Comparison of ENCODE assay signal across 1 cellular context in genomic region chr19:52007805-52008557, GRCh38.
TF ChIP-seq lines count a peak whose summit lies in the region.

Gene ZNF615 (minus strand): TSS chr19:52008211. CDS start chr19:52003711, 4,500 bp downstream.

TF ChIP-seq in HepG2, 621 proteins besides CTCF, POLR2A, EP300 and RAD21 (continued from another document and continues in another):
- TF ChIP-seq, protein P1, sequence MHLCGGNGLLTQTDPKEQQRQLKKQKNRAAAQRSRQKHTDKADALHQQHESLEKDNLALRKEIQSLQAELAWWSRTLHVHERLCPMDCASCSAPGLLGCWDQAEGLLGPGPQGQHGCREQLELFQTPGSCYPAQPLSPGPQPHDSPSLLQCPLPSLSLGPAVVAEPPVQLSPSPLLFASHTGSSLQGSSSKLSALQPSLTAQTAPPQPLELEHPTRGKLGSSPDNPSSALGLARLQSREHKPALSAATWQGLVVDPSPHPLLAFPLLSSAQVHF (CRISPR knock-in tag; IDR thresholded peaks at IDR 0.05): no peak
- TF ChIP-seq TOPORS (CRISPR knock-in tag; IDR thresholded peaks at IDR 0.05) (peak; percentile 89), NFATC3 (CRISPR knock-in tag; IDR thresholded peaks at IDR 0.05) (no peak), ZNF256 (CRISPR knock-in tag; conservative IDR thresholded peaks at IDR 0.05) (no peak), CHD2 (IDR thresholded peaks at IDR 0.05; ENCODE audit: low read depth, low read length) (no peak), PCBP2 (optimal IDR thresholded peaks at IDR 0.05; ENCODE audit: low read depth, low read length, poor library complexity, severe bottlenecking) (no peak), GATA4 (IDR thresholded peaks at IDR 0.05; ENCODE audit: borderline replicate concordance, low read depth) (0 out of 2 replicates have a peak, but pooled peaks have one; percentile 61), ZNF589 (CRISPR knock-in tag; conservative IDR thresholded peaks at IDR 0.05) (0 out of 2 replicates have a peak, but pooled peaks have one; percentile 40), ZNF17 (CRISPR knock-in tag; IDR thresholded peaks at IDR 0.05) (no peak), ZBTB21 (CRISPR knock-in tag; IDR thresholded peaks at IDR 0.05) (no peak), BHLHE40 (IDR thresholded peaks at IDR 0.05; ENCODE audit: low read length) (no peak), ZNF350 (CRISPR knock-in tag; IDR thresholded peaks at IDR 0.05; ENCODE audit: borderline replicate concordance, low read depth) (peak; percentile 80; the same call in 1 of the 2 replicates), ZNF207 (IDR thresholded peaks at IDR 0.05; ENCODE audit: borderline replicate concordance) (no peak), JUND (CRISPR knock-in tag; IDR thresholded peaks at IDR 0.05) (no peak), ZNF260 (CRISPR knock-in tag; IDR thresholded peaks at IDR 0.05; ENCODE audit: borderline replicate concordance, low read depth) (no peak), ZNF367 (CRISPR knock-in tag; IDR thresholded peaks at IDR 0.05; ENCODE audit: borderline replicate concordance) (no peak), ARID4A (CRISPR knock-in tag; IDR thresholded peaks at IDR 0.05; ENCODE audit: borderline replicate concordance) (peak; percentile 90; the same call in 1 of the 2 replicates), NFYB (CRISPR knock-in tag; IDR thresholded peaks at IDR 0.05) (no peak), HNRNPLL (IDR thresholded peaks at IDR 0.05; ENCODE audit: low read depth, low read length, poor library complexity, severe bottlenecking) (peak; percentile 85), NFRKB (IDR thresholded peaks at IDR 0.05) (no peak), TFDP1 (CRISPR knock-in tag; IDR thresholded peaks at IDR 0.05; ENCODE audit: borderline replicate concordance) (peak; percentile 43; the same call in 1 of the 2 replicates), KDM4B (CRISPR knock-in tag; IDR thresholded peaks at IDR 0.05) (0 out of 2 replicates have a peak, but pooled peaks have one; percentile 27), ZNF558 (CRISPR knock-in tag; IDR thresholded peaks at IDR 0.05; ENCODE audit: borderline replicate concordance) (0 out of 2 replicates have a peak, but pooled peaks have one; percentile 36), ZBED4 (CRISPR knock-in tag; IDR thresholded peaks at IDR 0.05; ENCODE audit: borderline replicate concordance) (peak; percentile 39; the same call in 1 of the 2 replicates), SNAI1 (CRISPR knock-in tag; IDR thresholded peaks at IDR 0.05; ENCODE audit: borderline replicate concordance) (peak; percentile 88; the same call in 1 of the 2 replicates), ZNF451 (CRISPR knock-in tag; IDR thresholded peaks at IDR 0.05) (peak; percentile 64; the same call in 1 of the 2 replicates), THAP7 (CRISPR knock-in tag; IDR thresholded peaks at IDR 0.05) (no peak), ZNF274 (CRISPR knock-in tag; IDR thresholded peaks at IDR 0.05) (peak; percentile 84), CAMTA2 (CRISPR knock-in tag; IDR thresholded peaks at IDR 0.05; ENCODE audit: borderline replicate concordance) (no peak), HNRNPH1 (optimal IDR thresholded peaks at IDR 0.05; ENCODE audit: low read depth, low read length) (no peak), ZNF24 (IDR thresholded peaks at IDR 0.05) (no peak), NR2F1 (CRISPR knock-in tag; IDR thresholded peaks at IDR 0.05) (peak; percentile 14 to 49; a peak in 1 of 4 replicates), ESRRA (CRISPR knock-in tag; IDR thresholded peaks at IDR 0.05; ENCODE audit: low read depth) (peak; percentile 44; the same call in 1 of the 2 replicates), FOXA3 (CRISPR knock-in tag; IDR thresholded peaks at IDR 0.05) (0 out of 2 replicates have a peak, but pooled peaks have one; percentile 24), ZBTB3 (CRISPR knock-in tag; IDR thresholded peaks at IDR 0.05; ENCODE audit: borderline replicate concordance, low read depth) (0 out of 2 replicates have a peak, but pooled peaks have one; percentile 33), TGIF2 (CRISPR knock-in tag; IDR thresholded peaks at IDR 0.05) (no peak), MBD4 (IDR thresholded peaks at IDR 0.05; ENCODE audit: borderline replicate concordance, low read length) (no peak), ZNF331 (CRISPR knock-in tag; IDR thresholded peaks at IDR 0.05) (0 out of 2 replicates have a peak, but pooled peaks have one; percentile 60), ELF3 (CRISPR knock-in tag; IDR thresholded peaks at IDR 0.05) (peak; percentile 52; the same call in 1 of the 2 replicates)
- TF ChIP-seq, protein P2, sequence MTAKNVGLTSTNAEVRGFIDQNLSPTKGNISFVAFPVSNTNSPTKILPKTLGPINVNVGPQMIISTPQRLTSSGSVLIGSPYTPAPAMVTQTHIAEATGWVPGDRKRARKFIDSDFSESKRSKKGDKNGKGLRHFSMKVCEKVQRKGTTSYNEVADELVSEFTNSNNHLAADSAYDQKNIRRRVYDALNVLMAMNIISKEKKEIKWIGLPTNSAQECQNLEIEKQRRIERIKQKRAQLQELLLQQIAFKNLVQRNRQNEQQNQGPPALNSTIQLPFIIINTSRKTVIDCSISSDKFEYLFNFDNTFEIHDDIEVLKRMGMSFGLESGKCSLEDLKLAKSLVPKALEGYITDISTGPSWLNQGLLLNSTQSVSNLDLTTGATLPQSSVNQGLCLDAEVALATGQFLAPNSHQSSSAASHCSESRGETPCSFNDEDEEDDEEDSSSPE (CRISPR knock-in tag; IDR thresholded peaks at IDR 0.05): peak; percentile 66; the same call in 1 of the 2 replicates
- TF ChIP-seq, protein P3, sequence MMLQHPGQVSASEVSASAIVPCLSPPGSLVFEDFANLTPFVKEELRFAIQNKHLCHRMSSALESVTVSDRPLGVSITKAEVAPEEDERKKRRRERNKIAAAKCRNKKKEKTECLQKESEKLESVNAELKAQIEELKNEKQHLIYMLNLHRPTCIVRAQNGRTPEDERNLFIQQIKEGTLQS (CRISPR knock-in tag; IDR thresholded peaks at IDR 0.05): no peak
- TF ChIP-seq, protein P4, sequence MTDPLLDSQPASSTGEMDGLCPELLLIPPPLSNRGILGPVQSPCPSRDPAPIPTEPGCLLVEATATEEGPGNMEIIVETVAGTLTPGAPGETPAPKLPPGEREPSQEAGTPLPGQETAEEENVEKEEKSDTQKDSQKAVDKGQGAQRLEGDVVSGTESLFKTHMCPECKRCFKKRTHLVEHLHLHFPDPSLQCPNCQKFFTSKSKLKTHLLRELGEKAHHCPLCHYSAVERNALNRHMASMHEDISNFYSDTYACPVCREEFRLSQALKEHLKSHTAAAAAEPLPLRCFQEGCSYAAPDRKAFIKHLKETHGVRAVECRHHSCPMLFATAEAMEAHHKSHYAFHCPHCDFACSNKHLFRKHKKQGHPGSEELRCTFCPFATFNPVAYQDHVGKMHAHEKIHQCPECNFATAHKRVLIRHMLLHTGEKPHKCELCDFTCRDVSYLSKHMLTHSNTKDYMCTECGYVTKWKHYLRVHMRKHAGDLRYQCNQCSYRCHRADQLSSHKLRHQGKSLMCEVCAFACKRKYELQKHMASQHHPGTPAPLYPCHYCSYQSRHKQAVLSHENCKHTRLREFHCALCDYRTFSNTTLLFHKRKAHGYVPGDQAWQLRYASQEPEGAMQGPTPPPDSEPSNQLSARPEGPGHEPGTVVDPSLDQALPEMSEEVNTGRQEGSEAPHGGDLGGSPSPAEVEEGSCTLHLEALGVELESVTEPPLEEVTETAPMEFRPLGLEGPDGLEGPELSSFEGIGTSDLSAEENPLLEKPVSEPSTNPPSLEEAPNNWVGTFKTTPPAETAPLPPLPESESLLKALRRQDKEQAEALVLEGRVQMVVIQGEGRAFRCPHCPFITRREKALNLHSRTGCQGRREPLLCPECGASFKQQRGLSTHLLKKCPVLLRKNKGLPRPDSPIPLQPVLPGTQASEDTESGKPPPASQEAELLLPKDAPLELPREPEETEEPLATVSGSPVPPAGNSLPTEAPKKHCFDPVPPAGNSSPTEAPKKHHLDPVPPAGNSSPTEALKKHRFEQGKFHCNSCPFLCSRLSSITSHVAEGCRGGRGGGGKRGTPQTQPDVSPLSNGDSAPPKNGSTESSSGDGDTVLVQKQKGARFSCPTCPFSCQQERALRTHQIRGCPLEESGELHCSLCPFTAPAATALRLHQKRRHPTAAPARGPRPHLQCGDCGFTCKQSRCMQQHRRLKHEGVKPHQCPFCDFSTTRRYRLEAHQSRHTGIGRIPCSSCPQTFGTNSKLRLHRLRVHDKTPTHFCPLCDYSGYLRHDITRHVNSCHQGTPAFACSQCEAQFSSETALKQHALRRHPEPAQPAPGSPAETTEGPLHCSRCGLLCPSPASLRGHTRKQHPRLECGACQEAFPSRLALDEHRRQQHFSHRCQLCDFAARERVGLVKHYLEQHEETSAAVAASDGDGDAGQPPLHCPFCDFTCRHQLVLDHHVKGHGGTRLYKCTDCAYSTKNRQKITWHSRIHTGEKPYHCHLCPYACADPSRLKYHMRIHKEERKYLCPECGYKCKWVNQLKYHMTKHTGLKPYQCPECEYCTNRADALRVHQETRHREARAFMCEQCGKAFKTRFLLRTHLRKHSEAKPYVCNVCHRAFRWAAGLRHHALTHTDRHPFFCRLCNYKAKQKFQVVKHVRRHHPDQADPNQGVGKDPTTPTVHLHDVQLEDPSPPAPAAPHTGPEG (CRISPR knock-in tag; IDR thresholded peaks at IDR 0.05): no peak
- TF ChIP-seq, protein P5, sequence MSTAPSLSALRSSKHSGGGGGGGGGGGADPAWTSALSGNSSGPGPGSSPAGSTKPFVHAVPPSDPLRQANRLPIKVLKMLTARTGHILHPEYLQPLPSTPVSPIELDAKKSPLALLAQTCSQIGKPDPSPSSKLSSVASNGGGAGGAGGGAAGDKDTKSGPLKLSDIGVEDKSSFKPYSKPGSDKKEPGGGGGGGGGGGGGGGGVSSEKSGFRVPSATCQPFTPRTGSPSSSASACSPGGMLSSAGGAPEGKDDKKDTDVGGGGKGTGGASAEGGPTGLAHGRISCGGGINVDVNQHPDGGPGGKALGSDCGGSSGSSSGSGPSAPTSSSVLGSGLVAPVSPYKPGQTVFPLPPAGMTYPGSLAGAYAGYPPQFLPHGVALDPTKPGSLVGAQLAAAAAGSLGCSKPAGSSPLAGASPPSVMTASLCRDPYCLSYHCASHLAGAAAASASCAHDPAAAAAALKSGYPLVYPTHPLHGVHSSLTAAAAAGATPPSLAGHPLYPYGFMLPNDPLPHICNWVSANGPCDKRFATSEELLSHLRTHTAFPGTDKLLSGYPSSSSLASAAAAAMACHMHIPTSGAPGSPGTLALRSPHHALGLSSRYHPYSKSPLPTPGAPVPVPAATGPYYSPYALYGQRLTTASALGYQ (CRISPR knock-in tag; IDR thresholded peaks at IDR 0.05): no peak
